1 cellular context compared by ENCODE assay signal in genomic region chr6:30615958-30616810, GRCh38.
TF ChIP-seq lines count a peak whose summit lies in the region.

No MANE protein-coding gene starts in this region.

TF ChIP-seq in K562, 482 proteins besides CTCF, POLR2A, EP300 and RAD21 (continues in another document):
- no peak for TF ChIP-seq XRCC5 (IDR thresholded peaks at IDR 0.05; ENCODE audit: low read depth, low read length)
- TF ChIP-seq MCM7 (IDR thresholded peaks at IDR 0.05): no peak
- TF ChIP-seq TCF3 (CRISPR knock-in tag; IDR thresholded peaks at IDR 0.05): no peak; the same call in 1 of the 2 replicates
- no peak; the same call in 1 of the 2 replicates for TF ChIP-seq FOXP4 (CRISPR knock-in tag; IDR thresholded peaks at IDR 0.05; ENCODE audit: borderline replicate concordance)
- TF ChIP-seq FOXA1 (IDR thresholded peaks at IDR 0.05; ENCODE audit: borderline replicate concordance): no peak
- no peak for TF ChIP-seq LARP7 (IDR thresholded peaks at IDR 0.05)
- no peak for TF ChIP-seq TAF7 (tag; IDR thresholded peaks at IDR 0.05)
- TF ChIP-seq HNRNPUL1 (IDR thresholded peaks at IDR 0.05; ENCODE audit: low read length): peak; percentile 86
- TF ChIP-seq RBM15 (IDR thresholded peaks at IDR 0.05; ENCODE audit: insufficient read depth, low read length): no peak
- TF ChIP-seq HMBOX1 (IDR thresholded peaks at IDR 0.05): peak; percentile 87
- TF ChIP-seq, protein P1, sequence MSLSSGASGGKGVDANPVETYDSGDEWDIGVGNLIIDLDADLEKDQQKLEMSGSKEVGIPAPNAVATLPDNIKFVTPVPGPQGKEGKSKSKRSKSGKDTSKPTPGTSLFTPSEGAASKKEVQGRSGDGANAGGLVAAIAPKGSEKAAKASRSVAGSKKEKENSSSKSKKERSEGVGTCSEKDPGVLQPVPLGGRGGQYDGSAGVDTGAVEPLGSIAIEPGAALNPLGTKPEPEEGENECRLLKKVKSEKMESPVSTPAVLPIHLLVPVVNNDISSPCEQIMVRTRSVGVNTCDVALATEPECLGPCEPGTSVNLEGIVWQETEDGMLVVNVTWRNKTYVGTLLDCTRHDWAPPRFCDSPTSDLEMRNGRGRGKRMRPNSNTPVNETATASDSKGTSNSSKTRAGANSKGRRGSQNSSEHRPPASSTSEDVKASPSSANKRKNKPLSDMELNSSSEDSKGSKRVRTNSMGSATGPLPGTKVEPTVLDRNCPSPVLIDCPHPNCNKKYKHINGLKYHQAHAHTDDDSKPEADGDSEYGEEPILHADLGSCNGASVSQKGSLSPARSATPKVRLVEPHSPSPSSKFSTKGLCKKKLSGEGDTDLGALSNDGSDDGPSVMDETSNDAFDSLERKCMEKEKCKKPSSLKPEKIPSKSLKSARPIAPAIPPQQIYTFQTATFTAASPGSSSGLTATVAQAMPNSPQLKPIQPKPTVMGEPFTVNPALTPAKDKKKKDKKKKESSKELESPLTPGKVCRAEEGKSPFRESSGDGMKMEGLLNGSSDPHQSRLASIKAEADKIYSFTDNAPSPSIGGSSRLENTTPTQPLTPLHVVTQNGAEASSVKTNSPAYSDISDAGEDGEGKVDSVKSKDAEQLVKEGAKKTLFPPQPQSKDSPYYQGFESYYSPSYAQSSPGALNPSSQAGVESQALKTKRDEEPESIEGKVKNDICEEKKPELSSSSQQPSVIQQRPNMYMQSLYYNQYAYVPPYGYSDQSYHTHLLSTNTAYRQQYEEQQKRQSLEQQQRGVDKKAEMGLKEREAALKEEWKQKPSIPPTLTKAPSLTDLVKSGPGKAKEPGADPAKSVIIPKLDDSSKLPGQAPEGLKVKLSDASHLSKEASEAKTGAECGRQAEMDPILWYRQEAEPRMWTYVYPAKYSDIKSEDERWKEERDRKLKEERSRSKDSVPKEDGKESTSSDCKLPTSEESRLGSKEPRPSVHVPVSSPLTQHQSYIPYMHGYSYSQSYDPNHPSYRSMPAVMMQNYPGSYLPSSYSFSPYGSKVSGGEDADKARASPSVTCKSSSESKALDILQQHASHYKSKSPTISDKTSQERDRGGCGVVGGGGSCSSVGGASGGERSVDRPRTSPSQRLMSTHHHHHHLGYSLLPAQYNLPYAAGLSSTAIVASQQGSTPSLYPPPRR (CRISPR knock-in tag; IDR thresholded peaks at IDR 0.05; ENCODE audit: borderline replicate concordance): no peak
- no peak; the same call in 1 of the 2 replicates for TF ChIP-seq TRIM25 (IDR thresholded peaks at IDR 0.05; ENCODE audit: borderline replicate concordance)
- no peak for TF ChIP-seq ZNF551 (CRISPR knock-in tag; IDR thresholded peaks at IDR 0.05)
- no peak for TF ChIP-seq NEUROD1 (IDR thresholded peaks at IDR 0.05; ENCODE audit: borderline replicate concordance, low read depth, low read length, partially characterized antibody)
- TF ChIP-seq FOS (IDR thresholded peaks at IDR 0.05; ENCODE audit: extremely low read depth, insufficient read length): no peak
- no peak for TF ChIP-seq CTCFL (IDR thresholded peaks at IDR 0.05; ENCODE audit: borderline replicate concordance, insufficient read depth, low read depth, low read length, poor library complexity, severe bottlenecking)
- no peak for TF ChIP-seq POLR3G (IDR thresholded peaks at IDR 0.05; ENCODE audit: extremely low read depth, insufficient read length, insufficient replicate concordance)
- no peak for TF ChIP-seq ZNF668 (CRISPR knock-in tag; IDR thresholded peaks at IDR 0.05)
- TF ChIP-seq IRF2 (CRISPR knock-in tag; IDR thresholded peaks at IDR 0.05): no peak
- TF ChIP-seq ZNF707 (CRISPR knock-in tag; conservative IDR thresholded peaks at IDR 0.05): no peak
- TF ChIP-seq, protein P2, sequence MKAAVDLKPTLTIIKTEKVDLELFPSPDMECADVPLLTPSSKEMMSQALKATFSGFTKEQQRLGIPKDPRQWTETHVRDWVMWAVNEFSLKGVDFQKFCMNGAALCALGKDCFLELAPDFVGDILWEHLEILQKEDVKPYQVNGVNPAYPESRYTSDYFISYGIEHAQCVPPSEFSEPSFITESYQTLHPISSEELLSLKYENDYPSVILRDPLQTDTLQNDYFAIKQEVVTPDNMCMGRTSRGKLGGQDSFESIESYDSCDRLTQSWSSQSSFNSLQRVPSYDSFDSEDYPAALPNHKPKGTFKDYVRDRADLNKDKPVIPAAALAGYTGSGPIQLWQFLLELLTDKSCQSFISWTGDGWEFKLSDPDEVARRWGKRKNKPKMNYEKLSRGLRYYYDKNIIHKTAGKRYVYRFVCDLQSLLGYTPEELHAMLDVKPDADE (conservative IDR thresholded peaks at IDR 0.05; ENCODE audit: control insufficient read depth, low read depth, low read length): 0 out of 2 replicates have a peak, but pooled peaks have one; percentile 36
- peak; percentile 10; the same call in 1 of the 2 replicates for TF ChIP-seq ZBTB12 (CRISPR knock-in tag; IDR thresholded peaks at IDR 0.05)
- TF ChIP-seq CHCHD3 (CRISPR knock-in tag; IDR thresholded peaks at IDR 0.05): no peak
- no peak for TF ChIP-seq SP2 (IDR thresholded peaks at IDR 0.05; ENCODE audit: extremely low read depth, low read depth, low read length, poor library complexity, severe bottlenecking)
- TF ChIP-seq MCM3 (IDR thresholded peaks at IDR 0.05): no peak
- TF ChIP-seq TEAD4 (IDR thresholded peaks at IDR 0.05; ENCODE audit: low read length): 0 out of 2 replicates have a peak, but pooled peaks have one; percentile 35
- TF ChIP-seq TEAD4 (CRISPR knock-in tag; IDR thresholded peaks at IDR 0.05; ENCODE audit: borderline replicate concordance): no peak
- no peak for TF ChIP-seq KLF13 (tag; IDR thresholded peaks at IDR 0.05; ENCODE audit: borderline replicate concordance, low read depth)
- TF ChIP-seq NFXL1 (CRISPR knock-in tag; IDR thresholded peaks at IDR 0.05): no peak
- TF ChIP-seq RBM17 (IDR thresholded peaks at IDR 0.05; ENCODE audit: borderline replicate concordance, low read depth, low read length): no peak
- TF ChIP-seq ZNF655 (CRISPR knock-in tag; IDR thresholded peaks at IDR 0.05): no peak
- TF ChIP-seq KHSRP (IDR thresholded peaks at IDR 0.05): peak; percentile 13; the same call in 1 of the 2 replicates
- TF ChIP-seq ZNF589 (CRISPR knock-in tag; IDR thresholded peaks at IDR 0.05; ENCODE audit: low read depth): no peak
- TF ChIP-seq RBM22 (IDR thresholded peaks at IDR 0.05; ENCODE audit: low read depth, low read length, poor library complexity, severe bottlenecking): no peak
- TF ChIP-seq MECOM (CRISPR knock-in tag; IDR thresholded peaks at IDR 0.05): no peak
- TF ChIP-seq SRSF7 (optimal IDR thresholded peaks at IDR 0.05; ENCODE audit: low read depth, low read length): no peak
- TF ChIP-seq RBM39 (optimal IDR thresholded peaks at IDR 0.05; ENCODE audit: low read depth, low read length): peak; percentile 98
